ENCODE assay signal across 9 cellular contexts in the genomic region with DNA sequence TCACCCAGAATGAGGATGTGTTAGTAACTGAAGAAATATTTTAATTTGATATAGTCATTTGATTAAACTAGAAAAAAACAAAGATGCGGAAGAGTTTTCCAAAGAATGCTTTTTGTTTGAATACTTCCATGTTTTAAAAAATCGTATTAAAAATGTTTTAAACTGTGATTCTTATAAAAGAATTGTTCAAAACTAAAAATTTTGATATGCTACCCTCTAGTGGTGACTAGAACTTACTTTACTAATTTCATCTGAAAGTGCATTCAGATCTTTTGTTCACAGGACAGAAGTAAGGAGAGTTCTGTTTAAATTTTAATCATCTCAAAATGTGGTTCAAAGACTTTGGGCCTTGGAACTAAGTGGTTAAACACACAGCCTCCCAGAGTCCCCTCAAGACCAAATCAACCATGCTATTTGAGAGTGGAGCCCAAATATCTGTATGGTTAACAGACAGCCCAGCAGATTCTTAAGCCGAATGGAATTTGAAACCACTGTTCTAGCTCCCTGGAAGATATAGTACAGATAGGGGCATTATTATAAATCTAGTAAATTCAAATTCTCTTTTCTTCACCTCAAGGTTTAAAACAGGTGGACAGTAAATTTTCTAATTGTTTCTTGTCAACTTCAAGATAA.
DNase-seq lines count a peak whose midpoint lies in the region; TF ChIP-seq lines count a peak whose summit lies in the region.
"Had no signal": no experiment of that assay in that cellular context is flagged by ENCODE, and none has a peak within 500 bp of the region (broad histone marks: within the 10 kb centered on the region; RNA-seq: fewer than 3 reads in every experiment).

No MANE protein-coding gene starts in this region.

- peak; percentile 28 for DNase-seq in ELR (ENCODE audit: low read depth)
- no peak for DNase-seq in LNCaP clone FGC (ENCODE audit: low read depth)
- peak; percentile 7 for DNase-seq in astrocyte of the hippocampus (ENCODE audit: low read depth, low spot score)
- no peak for DNase-seq in stimulated activated CD4-positive, alpha-beta T cell treated with anti-CD3 and anti-CD28 coated beads, Interleukin-15, amount 100 ng/mL, for 24 hours
- no peak for DNase-seq in CD1c-positive myeloid dendritic cell (ENCODE audit: extremely low spot score)
- no peak for DNase-seq in midbrain (lab: John Stamatoyannopoulos, UW)
- DNase-seq: NCI-H1436 treated with DMSO at 0.1 percent for 48 hours, spleen had no signal

- H3K27me3 Mint-ChIP-seq in nephron (ENCODE audit: low read depth), result no peaks in the 10 kb centered on the region

- H3K36me3 Mint-ChIP-seq in nephron (ENCODE audit: low read depth), result no peaks in the 10 kb centered on the region

- no peak overlapping the region for H3K4me3 Mint-ChIP-seq in nephron

- no peak overlapping the region for H3K27ac Mint-ChIP-seq in nephron

- H3K4me1 Mint-ChIP-seq in nephron, result no peaks in the 10 kb centered on the region

- peak; percentile 24; the same call in 1 of the 2 replicates for TF ChIP-seq CTCF in LNCaP clone FGC (IDR thresholded peaks at IDR 0.05; ENCODE audit: control insufficient read depth, extremely low read depth, insufficient read depth)
- peak; percentile 29 to 56 (median 41) for TF ChIP-seq CTCF in nephron (IDR thresholded peaks at IDR 0.05; ENCODE audit: unreplicated experiment in 3 of 3)

- no peak overlapping the region for H3K4me3 ChIP-seq in LNCaP clone FGC (ENCODE audit: low read depth, low read length)
- H3K4me3 ChIP-seq: spleen had no signal

- no peaks in the 10 kb centered on the region for H3K9me3 Mint-ChIP-seq in nephron

Comparison
In these comparisons a context has a peak if more than half of its experiments do, and no peak if none do; other contexts are left out.
1. DNase-seq: peak in ELR (single experiment) and astrocyte of the hippocampus (single experiment); none in LNCaP clone FGC (single experiment), stimulated activated CD4-positive, alpha-beta T cell treated with anti-CD3 and anti-CD28 coated beads, Interleukin-15, amount 100 ng/mL, for 24 hours (single experiment), CD1c-positive myeloid dendritic cell (single experiment) and midbrain (single experiment).